In the genomic region with DNA sequence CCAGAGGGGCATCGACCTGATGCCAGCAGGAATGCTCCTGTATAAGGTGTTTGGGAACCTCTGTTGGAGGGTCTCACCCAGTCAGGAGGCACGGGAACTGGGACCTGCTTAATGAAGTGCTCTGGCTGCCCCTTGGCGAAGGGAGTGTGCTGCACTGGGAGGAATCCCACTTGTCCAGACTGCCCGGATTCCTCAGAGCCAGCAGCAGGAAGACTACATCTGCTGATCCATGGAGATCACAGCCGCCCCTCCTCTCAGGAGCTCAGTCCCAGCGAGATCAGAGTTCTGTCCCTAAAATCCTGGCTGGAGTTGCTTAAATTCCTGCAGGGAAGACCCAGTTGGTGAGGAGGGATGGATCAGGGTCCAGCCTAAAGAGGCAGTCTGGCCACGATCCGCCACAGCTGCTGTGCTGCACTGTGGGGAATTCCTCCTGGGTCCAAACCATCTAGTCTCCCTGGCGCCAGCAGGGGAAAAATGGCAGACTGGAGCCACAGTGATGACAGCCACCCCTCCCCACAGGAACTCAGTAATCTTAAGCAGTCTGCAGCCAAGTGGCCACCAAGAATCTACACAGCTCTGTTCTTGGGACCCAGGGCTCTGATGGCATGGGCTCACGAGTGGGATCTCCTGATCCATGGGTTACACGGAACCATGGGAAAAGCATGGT, we compare ENCODE assay signal across 21 cellular contexts.
DNase-seq lines count a peak whose midpoint lies in the region; ATAC-seq and FAIRE-seq lines count a peak whose summit lies in the region.
"Had no signal": no experiment of that assay in that cellular context is flagged by ENCODE, and none has a peak within 500 bp of the region (broad histone marks: within the 10 kb centered on the region; RNA-seq: fewer than 3 reads in every experiment).

No MANE protein-coding gene starts in this region.

- H3K4me1 Mint-ChIP-seq in stimulated activated effector memory CD8-positive, alpha-beta T cell treated with anti-CD3 and anti-CD28 coated beads, Interleukin-12 subunit alpha, Interleukin-12 subunit beta, amount 100 ng/mL, for 72 hours, result no peaks in the 10 kb centered on the region
- H3K4me1 Mint-ChIP-seq: CD4-positive, alpha-beta memory T cell had no signal

- H2BK12ac ChIP-seq in mesenchymal stem cell (ENCODE audit: low read length in 2 of 2), result peak overlapping the region in 1 of 2 experiments; percentile 18

- no peaks in the 10 kb centered on the region for H3K27me3 ChIP-seq in right cardiac atrium (ENCODE audit: control insufficient read depth, insufficient read depth)
- H3K27me3 ChIP-seq in mesenchymal stem cell (ENCODE audit: control insufficient read depth in 1 of 2, insufficient read depth in 1 of 2, low read length in 2 of 2), result peaks cover 0 to under 1% of the 10 kb centered on the region in 2 experiments
- H3K27me3 ChIP-seq: BE2C had no signal

- H3K23ac ChIP-seq in mesenchymal stem cell (ENCODE audit: low read length in 2 of 2), result no peak overlapping the region

- peaks cover 13% of the 10 kb centered on the region for H3K9me3 Mint-ChIP-seq in stimulated activated effector memory CD8-positive, alpha-beta T cell treated with anti-CD3 and anti-CD28 coated beads, Interleukin-12 subunit alpha, Interleukin-12 subunit beta, amount 100 ng/mL, for 72 hours

- H2AFZ ChIP-seq in mesenchymal stem cell (ENCODE audit: low read depth, low read length), result no peak overlapping the region

- no peak overlapping the region for H3K4me3 Mint-ChIP-seq in stimulated activated effector memory CD8-positive, alpha-beta T cell treated with anti-CD3 and anti-CD28 coated beads, Interleukin-12 subunit alpha, Interleukin-12 subunit beta, amount 100 ng/mL, for 72 hours
- H3K4me3 Mint-ChIP-seq: CD4-positive, alpha-beta memory T cell; HFFc6 had no signal

- H3K9ac ChIP-seq in mesenchymal stem cell (ENCODE audit: low read length), result no peak overlapping the region
- H3K9ac ChIP-seq: BLaER1 treated with 17β-estradiol and CSF1 and Interleukin-3, amounts not matched to agents 10 nM and 100 nM had no signal

- no peak overlapping the region for H3K4ac ChIP-seq in mesenchymal stem cell (ENCODE audit: low read depth in 1 of 2, low read length in 2 of 2)

- H3K14ac ChIP-seq in mesenchymal stem cell (ENCODE audit: low read length in 2 of 2), result no peak overlapping the region

- H2BK15ac ChIP-seq in mesenchymal stem cell (ENCODE audit: low read depth, poor library complexity, severe bottlenecking), result no peak overlapping the region

- no peaks in the 10 kb centered on the region for H3K79me1 ChIP-seq in mesenchymal stem cell (replicated peaks; ENCODE audit: low read length, poor library complexity, severe bottlenecking)

- no peak overlapping the region for H4K8ac ChIP-seq in mesenchymal stem cell (ENCODE audit: low read length)

- 81% methylated on average over 11 of the region's 11 CpGs for WGBS in right cardiac atrium
- 96% methylated on average over 11 of the region's 11 CpGs for WGBS in mesenchymal stem cell

- no peak overlapping the region for H2BK5ac ChIP-seq in mesenchymal stem cell (ENCODE audit: low read depth, low read length, poor library complexity, severe bottlenecking)

- no peak for FAIRE-seq in GM19239 (lab: Jason Lieb, UNC)
- FAIRE-seq: A204.1, GM12878, H54 had no signal

- H3K36me3 Mint-ChIP-seq in stimulated activated effector memory CD8-positive, alpha-beta T cell treated with anti-CD3 and anti-CD28 coated beads, Interleukin-12 subunit alpha, Interleukin-12 subunit beta, amount 100 ng/mL, for 72 hours, result no peaks in the 10 kb centered on the region

- intact Hi-C loops in right cardiac atrium (cut with DNase I), result no loop called here
- intact Hi-C loops in left ventricle myocardium superior (cut with micrococcal nuclease), result no loop called here

- H4K91ac ChIP-seq in mesenchymal stem cell (ENCODE audit: low read length), result peak overlapping the region; percentile 1

- H3K9me3 ChIP-seq in right cardiac atrium (ENCODE audit: control insufficient read depth, low read length) (no peaks in the 10 kb centered on the region), mesenchymal stem cell (ENCODE audit: control insufficient read depth, low read length) (peaks cover 12% of the 10 kb centered on the region)
- H3K9me3 ChIP-seq: BE2C, HAP-1 had no signal

- H3K27ac ChIP-seq in right cardiac atrium (ENCODE audit: low read length), result no peak overlapping the region
- H3K27ac ChIP-seq in mesenchymal stem cell (ENCODE audit: low read length, poor library complexity, severe bottlenecking), result no peak overlapping the region
- H3K27ac ChIP-seq: 22Rv1; BLaER1 treated with 17β-estradiol and CSF1 and Interleukin-3, amounts not matched to agents 10 nM and 100 nM had no signal

- H3K27ac Mint-ChIP-seq in stimulated activated effector memory CD8-positive, alpha-beta T cell treated with anti-CD3 and anti-CD28 coated beads, Interleukin-12 subunit alpha, Interleukin-12 subunit beta, amount 100 ng/mL, for 72 hours, result no peak overlapping the region
- H3K27ac Mint-ChIP-seq: CD4-positive, alpha-beta memory T cell; HFFc6 had no signal

- H3K4me2 ChIP-seq in mesenchymal stem cell (ENCODE audit: low read length, poor library complexity, severe bottlenecking), result no peak overlapping the region
- H3K4me2 ChIP-seq: BLaER1 treated with 17β-estradiol and CSF1 and Interleukin-3, amounts not matched to agents 10 nM and 100 nM had no signal

- H2AK5ac ChIP-seq in mesenchymal stem cell (ENCODE audit: low read length, severe bottlenecking), result no peak overlapping the region

- H3K36me3 ChIP-seq in mesenchymal stem cell (ENCODE audit: control insufficient read depth in 1 of 2, insufficient read depth in 2 of 2, low read depth in 1 of 2, low read length in 2 of 2), result no peaks in the 10 kb centered on the region
- H3K36me3 ChIP-seq: BE2C; BLaER1 treated with 17β-estradiol and CSF1 and Interleukin-3, amounts not matched to agents 10 nM and 100 nM; HAP-1 had no signal

- H3K4me3 ChIP-seq in right cardiac atrium (ENCODE audit: low read length) (no peak overlapping the region), mesenchymal stem cell (ENCODE audit: insufficient read depth in 1 of 2, low read depth in 1 of 2, low read length in 2 of 2) (no peak overlapping the region)
- H3K4me3 ChIP-seq: BLaER1 treated with 17β-estradiol and CSF1 and Interleukin-3, amounts not matched to agents 10 nM and 100 nM; GM12878; HAP-1 had no signal

- no peaks in the 10 kb centered on the region for H3K4me1 ChIP-seq in right cardiac atrium (ENCODE audit: control insufficient read depth, insufficient read depth, low read length)
- no peaks in the 10 kb centered on the region for H3K4me1 ChIP-seq in mesenchymal stem cell (ENCODE audit: control insufficient read depth, insufficient read depth, low read depth, low read length)
- H3K4me1 ChIP-seq: BE2C, Caco-2, HAP-1 had no signal

- DNase-seq in right cardiac atrium (peak in 2 of 3 donors; percentile 69), left ventricle myocardium superior (no peak), mesenchymal stem cell (no peak), NCI-H524 treated with DMSO at 0.1 percent for 48 hours (lab: John Stamatoyannopoulos, UW) (no peak), GM19239 (ENCODE audit: insufficient read length, low spot score) (no peak)
- no peak for DNase-seq in stimulated activated effector memory CD8-positive, alpha-beta T cell treated with anti-CD3 and anti-CD28 coated beads, Interleukin-12 subunit alpha, Interleukin-12 subunit beta, amount 100 ng/mL, for 72 hours (ENCODE audit: low spot score in 2 of 2)
- DNase-seq: AML-193; BE2C; Caco-2; CD4-positive, alpha-beta memory T cell; DMS153; DND-41; GDM1; GOT3; HFFc6 had no signal

- peak in 1 of 2 donors; percentile 65 for ATAC-seq in right cardiac atrium
- ATAC-seq in left ventricle myocardium superior, result no peak
- ATAC-seq in stimulated activated effector memory CD8-positive, alpha-beta T cell treated with anti-CD3 and anti-CD28 coated beads, Interleukin-12 subunit alpha, Interleukin-12 subunit beta, amount 100 ng/mL, for 72 hours, result peak; percentile 28
- ATAC-seq: GM12878 had no signal

- H2BK120ac ChIP-seq in mesenchymal stem cell (ENCODE audit: low read depth, low read length), result no peak overlapping the region

- peak overlapping the region in 1 of 2 experiments; percentile 8 for H3K18ac ChIP-seq in mesenchymal stem cell (ENCODE audit: low read depth in 1 of 2, low read length in 2 of 2)

Comparison
In these comparisons a context has a peak if more than half of its experiments do, and no peak if none do; other contexts are left out.
1. DNase-seq: peak in right cardiac atrium (2 of 3); none in left ventricle myocardium superior (single experiment), mesenchymal stem cell (single experiment), stimulated activated effector memory CD8-positive, alpha-beta T cell treated with anti-CD3 and anti-CD28 coated beads, Interleukin-12 subunit alpha, Interleukin-12 subunit beta, amount 100 ng/mL, for 72 hours (0 of 2), NCI-H524 treated with DMSO at 0.1 percent for 48 hours (single experiment) and GM19239 (single experiment).